ENCODE assay signal across 14 cellular contexts in the genomic region with DNA sequence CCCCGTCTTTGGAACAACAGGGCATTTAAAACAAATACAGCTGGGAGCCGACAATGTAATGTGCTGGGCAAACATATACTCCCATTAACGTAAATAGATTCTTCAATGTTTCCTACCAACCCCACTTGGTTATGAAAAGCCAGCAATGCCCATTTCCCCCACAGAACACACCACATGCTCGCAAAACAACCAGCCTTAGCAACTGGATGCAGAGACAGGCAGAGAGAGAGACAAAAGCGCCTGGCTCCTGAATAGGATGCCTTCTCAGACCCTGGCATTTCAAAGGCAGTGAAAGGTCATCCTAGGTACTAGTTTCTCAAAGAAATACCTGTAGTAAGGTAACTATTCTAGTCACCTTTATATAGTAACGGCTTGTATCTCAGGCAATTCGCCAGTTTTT.
DNase-seq lines count a peak whose midpoint lies in the region.
"Had no signal": no experiment of that assay in that cellular context is flagged by ENCODE, and none has a peak within 500 bp of the region (broad histone marks: within the 10 kb centered on the region; RNA-seq: fewer than 3 reads in every experiment).

No MANE protein-coding gene starts in this region.

- H3K36me3 Mint-ChIP-seq in activated T-cell treated with anti-CD3 and anti-CD28 coated beads, Interleukin-2, amount 50 U/mL, for 24 hours (ENCODE audit: low read depth): no peaks in the 10 kb centered on the region

- no peak overlapping the region for H3K9ac ChIP-seq in iPS-15b (ENCODE audit: low read depth, low read length)
- H3K9ac ChIP-seq: parathyroid adenoma had no signal

- peak; percentile 83 for DNase-seq in DMS153 treated with DMSO at 0.1 percent for 48 hours (lab: John Stamatoyannopoulos, UW; ENCODE audit: unreplicated experiment)
- peak; percentile 98 for DNase-seq in NCI-H1092 treated with DMSO at 0.1 percent for 48 hours (lab: John Stamatoyannopoulos, UW)
- peak; percentile 20 to 38 for DNase-seq in NCI-H446 (lab: John Stamatoyannopoulos, UW)
- no peak for DNase-seq in activated T-cell treated with anti-CD3 and anti-CD28 coated beads, Interleukin-2, amount 50 U/mL, for 24 hours
- DNase-seq in stimulated activated naive CD4-positive, alpha-beta T cell (lab: John Stamatoyannopoulos, UW): no peak
- no peak for DNase-seq in RKO (ENCODE audit: low spot score)
- DNase-seq in SK-N-DZ (ENCODE audit: low spot score): no peak
- DNase-seq: activated gamma-delta T cell; cortex of kidney; kidney glomerular epithelial cell; stimulated activated CD4-positive, alpha-beta T cell treated with anti-CD3 and anti-CD28 coated beads, Interleukin-12 subunit alpha, Interleukin-12 subunit beta, amount 100 ng/mL, for 4 hours had no signal

- H3K4me1 ChIP-seq in iPS-15b (ENCODE audit: control insufficient read depth, insufficient read depth, low read length): peaks cover 11% of the 10 kb centered on the region
- H3K4me1 ChIP-seq: parathyroid adenoma had no signal

- no peak overlapping the region for H3K27ac Mint-ChIP-seq in activated T-cell treated with anti-CD3 and anti-CD28 coated beads, Interleukin-2, amount 50 U/mL, for 24 hours

- H3K4me3 ChIP-seq in iPS-15b (ENCODE audit: low read depth, low read length): peak overlapping the region; percentile 61
- H3K4me3 ChIP-seq: SJSA1 had no signal

- no peaks in the 10 kb centered on the region for H3K9me3 ChIP-seq in iPS-15b (ENCODE audit: control insufficient read depth, insufficient read depth, low read length)

- peaks cover 46% of the 10 kb centered on the region for H3K27me3 Mint-ChIP-seq in activated T-cell treated with anti-CD3 and anti-CD28 coated beads, Interleukin-2, amount 50 U/mL, for 24 hours

- peaks cover 56% of the 10 kb centered on the region for H3K27me3 ChIP-seq in iPS-15b (ENCODE audit: control insufficient read depth, insufficient read depth, low read length)

- no peaks in the 10 kb centered on the region for H3K9me3 Mint-ChIP-seq in activated T-cell treated with anti-CD3 and anti-CD28 coated beads, Interleukin-2, amount 50 U/mL, for 24 hours

- no peaks in the 10 kb centered on the region for H3K4me1 Mint-ChIP-seq in activated T-cell treated with anti-CD3 and anti-CD28 coated beads, Interleukin-2, amount 50 U/mL, for 24 hours (ENCODE audit: low read depth)

- H3K4me3 Mint-ChIP-seq in activated T-cell treated with anti-CD3 and anti-CD28 coated beads, Interleukin-2, amount 50 U/mL, for 24 hours: no peak overlapping the region

- no peaks in the 10 kb centered on the region for H3K36me3 ChIP-seq in iPS-15b (ENCODE audit: control insufficient read depth, insufficient read depth, low read length)
- H3K36me3 ChIP-seq: SJSA1 had no signal

Comparison
In these comparisons a context has a peak if more than half of its experiments do, and no peak if none do; other contexts are left out.
1. DNase-seq: peak in DMS153 treated with DMSO at 0.1 percent for 48 hours (single experiment), NCI-H1092 treated with DMSO at 0.1 percent for 48 hours (single experiment) and NCI-H446 (2 of 2); none in activated T-cell treated with anti-CD3 and anti-CD28 coated beads, Interleukin-2, amount 50 U/mL, for 24 hours (single experiment), stimulated activated naive CD4-positive, alpha-beta T cell (0 of 6), RKO (single experiment) and SK-N-DZ (single experiment).